In genomic region chr1:8420318-8420717, GRCh38 we compare ENCODE assay signal across 11 cellular contexts.
DNase-seq lines count a peak whose midpoint lies in the region; ATAC-seq and TF ChIP-seq lines count a peak whose summit lies in the region.
"Had no signal": no experiment of that assay in that cellular context is flagged by ENCODE, and none has a peak within 500 bp of the region (broad histone marks: within the 10 kb centered on the region; RNA-seq: fewer than 3 reads in every experiment).

No MANE protein-coding gene starts in this region.

- peaks cover 3% of the 10 kb centered on the region for H3K27me3 Mint-ChIP-seq in glutamatergic neuron (ENCODE audit: unreplicated experiment)
- H3K27me3 Mint-ChIP-seq in CD4-positive, alpha-beta T cell, result no peaks in the 10 kb centered on the region
- H3K27me3 Mint-ChIP-seq: activated naive CD4-positive, alpha-beta T cell treated with anti-CD3 and anti-CD28 coated beads, Interleukin-2, amount 50 U/mL, for 24 hours had no signal

- H3K9me3 ChIP-seq in mononuclear cell (ENCODE audit: low read depth, low read length) (no peaks in the 10 kb centered on the region), thoracic aorta (no peaks in the 10 kb centered on the region)
- no peaks in the 10 kb centered on the region for H3K9me3 ChIP-seq in CD4-positive, alpha-beta T cell (ENCODE audit: control insufficient read depth, low read length)

- no peaks in the 10 kb centered on the region for H3K36me3 Mint-ChIP-seq in glutamatergic neuron (ENCODE audit: unreplicated experiment)
- H3K36me3 Mint-ChIP-seq in CD4-positive, alpha-beta T cell (ENCODE audit: low read depth), result peaks cover 25% of the 10 kb centered on the region

- peaks cover 22% of the 10 kb centered on the region for H3K4me1 Mint-ChIP-seq in glutamatergic neuron (ENCODE audit: low read depth, unreplicated experiment)
- peaks cover 27% of the 10 kb centered on the region for H3K4me1 Mint-ChIP-seq in CD4-positive, alpha-beta T cell (ENCODE audit: low read depth)

- CTCF ChIA-PET in CD4-positive, alpha-beta T cell (lab: Charles Lee), result interaction anchor here (2.5 to 3.5 kb wide), 2 partner anchors 10 to 11 kb away, joined by 8 to 30 read pairs; no protein-coding TSS in a partner anchor

- no peak for TF ChIP-seq CTCF in HFF-Myc (IDR thresholded peaks at IDR 0.05; ENCODE audit: low read depth, low read length, missing control alignments)
- no peak for TF ChIP-seq CTCF in thoracic aorta (IDR thresholded peaks at IDR 0.05)
- no peak for TF ChIP-seq CTCF in glutamatergic neuron (IDR thresholded peaks at IDR 0.05; ENCODE audit: partially characterized antibody, unreplicated experiment)
- TF ChIP-seq CTCF in CD4-positive, alpha-beta T cell (IDR thresholded peaks at IDR 0.05), result no peak

- no peaks in the 10 kb centered on the region for H3K27me3 ChIP-seq in mononuclear cell (ENCODE audit: insufficient read depth, low read length)
- no peaks in the 10 kb centered on the region for H3K27me3 ChIP-seq in thoracic aorta (replicated peaks; ENCODE audit: insufficient read depth)
- H3K27me3 ChIP-seq in CD4-positive, alpha-beta T cell (ENCODE audit: control insufficient read depth, insufficient read depth, low read length), result no peaks in the 10 kb centered on the region

- H3K27ac Mint-ChIP-seq in glutamatergic neuron (ENCODE audit: unreplicated experiment), result no peak overlapping the region
- H3K27ac Mint-ChIP-seq in CD4-positive, alpha-beta T cell, result no peak overlapping the region
- H3K27ac Mint-ChIP-seq: activated naive CD4-positive, alpha-beta T cell treated with anti-CD3 and anti-CD28 coated beads, Interleukin-2, amount 50 U/mL, for 24 hours had no signal

- peaks cover 7% of the 10 kb centered on the region for H3K9me3 Mint-ChIP-seq in glutamatergic neuron (ENCODE audit: unreplicated experiment)
- H3K9me3 Mint-ChIP-seq in CD4-positive, alpha-beta T cell, result no peaks in the 10 kb centered on the region
- H3K9me3 Mint-ChIP-seq: activated naive CD4-positive, alpha-beta T cell treated with anti-CD3 and anti-CD28 coated beads, Interleukin-2, amount 50 U/mL, for 24 hours had no signal

- peaks cover 64% of the 10 kb centered on the region for H3K4me1 ChIP-seq in mononuclear cell (ENCODE audit: insufficient read depth, low read length)
- peaks cover 57 to 65% of the 10 kb centered on the region in 2 donors for H3K4me1 ChIP-seq in thoracic aorta (ENCODE audit: control insufficient read depth in 1 of 2, low read depth in 2 of 2)

- ATAC-seq in thoracic aorta (ENCODE audit: insufficient number of reproducible peaks, low FRiP score, low read depth), result no peak
- ATAC-seq in GM18868 (IDR thresholded peaks at IDR 0.05; ENCODE audit: unreplicated experiment), result no peak
- ATAC-seq in CD4-positive, alpha-beta T cell (ENCODE audit: poor library complexity), result no peak
- ATAC-seq in HG03432 (IDR thresholded peaks at IDR 0.05; ENCODE audit: unreplicated experiment), result no peak
- ATAC-seq: activated CD4-positive, CD25-positive, alpha-beta regulatory T cell treated with anti-CD3 and anti-CD28 coated beads, Interleukin-2, amount 50 U/mL, for 24 hours had no signal

- peaks cover 7% of the 10 kb centered on the region for H3K36me3 ChIP-seq in thoracic aorta

- intact Hi-C loops in CD4-positive, alpha-beta T cell (cut with DNase I, micrococcal nuclease), result loop anchor here (5.0 to 10.0 kb wide), 6 partner anchors 38 to 394 kb away; partner anchors contain the start of gene RERE (in 1 of the 2)

- H3K27ac ChIP-seq in caudate nucleus (ENCODE audit: low read depth, low read length) (peak overlapping the region; percentile 24), thoracic aorta (peak overlapping the region; percentile 36 to 96)
- H3K27ac ChIP-seq in CD4-positive, alpha-beta T cell (ENCODE audit: low read depth, low read length), result no peak overlapping the region

- DNase-seq in HFF-Myc (ENCODE audit: extremely low read depth, low read depth) (no peak), caudate nucleus (lab: John Stamatoyannopoulos, UW) (no peak), thoracic aorta (ENCODE audit: low spot score) (no peak), glutamatergic neuron (no peak)
- no peak for DNase-seq in CD4-positive, alpha-beta T cell
- DNase-seq: erythroblast had no signal

- no peak overlapping the region for H3K4me3 Mint-ChIP-seq in glutamatergic neuron (ENCODE audit: unreplicated experiment)
- no peak overlapping the region for H3K4me3 Mint-ChIP-seq in CD4-positive, alpha-beta T cell
- H3K4me3 Mint-ChIP-seq: activated naive CD4-positive, alpha-beta T cell treated with anti-CD3 and anti-CD28 coated beads, Interleukin-2, amount 50 U/mL, for 24 hours had no signal

- POLR2A ChIA-PET in CD4-positive, alpha-beta T cell (lab: Charles Lee), result interaction anchor here (1.0 to 3.1 kb wide), 4 partner anchors 11 to 105 kb away, joined by 4 to 14 read pairs (median 4); no protein-coding TSS in a partner anchor

- H3K4me3 ChIP-seq in HFF-Myc (replicated peaks; ENCODE audit: low read depth, low read length), result peak overlapping the region; percentile 59
- peak overlapping the region; percentile 15 for H3K4me3 ChIP-seq in mononuclear cell (ENCODE audit: low read length)
- H3K4me3 ChIP-seq in thoracic aorta, result peak overlapping the region; percentile 82

Comparison
In these comparisons a context has a peak if more than half of its experiments do, and no peak if none do; other contexts are left out.
1. H3K4me3 ChIP-seq: peak in every context shown above with its lines; median percentile 82 in thoracic aorta; 59 in HFF-Myc; 15 in mononuclear cell.